ENCODE assay signal across 9 cellular contexts in the genomic region with DNA sequence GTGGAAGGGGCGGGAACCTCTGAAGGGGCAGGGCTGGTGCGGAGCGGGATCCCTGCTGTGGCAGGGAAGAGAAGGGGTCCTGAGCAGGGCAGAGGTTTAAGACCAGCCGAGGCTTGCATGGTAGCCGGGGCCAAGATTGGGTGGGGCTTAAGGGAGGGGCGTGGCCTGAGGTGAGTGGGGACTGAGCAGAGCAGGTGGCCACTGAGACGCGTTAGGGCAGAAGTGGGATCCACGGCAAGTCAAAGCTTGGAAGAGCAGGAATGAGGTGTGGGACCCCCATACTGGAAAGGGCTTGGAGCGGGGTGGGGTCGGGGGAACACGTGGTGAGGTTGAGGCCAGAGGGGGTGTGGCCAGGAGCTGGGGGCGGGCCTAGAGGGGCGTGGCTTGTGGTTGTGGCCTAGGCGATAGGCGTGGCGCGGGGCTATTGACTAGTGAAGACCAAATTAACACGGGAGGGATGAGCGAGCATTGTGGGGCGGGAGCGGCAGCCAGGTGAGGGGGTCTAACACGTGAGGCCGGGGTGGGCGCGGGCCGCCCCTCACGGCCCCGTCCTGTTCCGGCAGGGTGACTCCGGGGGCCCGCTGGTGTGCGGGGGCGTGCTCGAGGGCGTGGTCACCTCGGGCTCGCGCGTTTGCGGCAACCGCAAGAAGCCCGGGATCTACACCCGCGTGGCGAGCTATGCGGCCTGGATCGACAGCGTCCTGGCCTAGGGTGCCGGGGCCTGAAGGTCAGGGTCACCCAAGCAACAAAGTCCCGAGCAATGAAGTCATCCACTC. TPM values are rescaled to one million over a fixed set of nuclear protein-coding genes. Genes with fewer than 3 reads are reported as not detected.
DNase-seq lines count a peak whose midpoint lies in the region; ATAC-seq, FAIRE-seq and TF ChIP-seq lines count a peak whose summit lies in the region.
"Had no signal": no experiment of that assay in that cellular context is flagged by ENCODE, and none has a peak within 500 bp of the region (broad histone marks: within the 10 kb centered on the region; RNA-seq: fewer than 3 reads in every experiment).

No MANE protein-coding gene starts in this region.

- H3K9me2 ChIP-seq in MM.1S (replicated peaks; ENCODE audit: insufficient read depth, low read length) = no peaks in the 10 kb centered on the region
- no peaks in the 10 kb centered on the region for H3K9me2 ChIP-seq in PC-9 (ENCODE audit: insufficient read depth)

- intact Hi-C loops in endothelial cell of umbilical vein (cut with micrococcal nuclease) = loop anchor here (2.0 kb wide), 2 partner anchors 46 to 58 kb away; no protein-coding TSS in a partner anchor
- intact Hi-C loops in uterus (cut with DNase I; ENCODE audit: low total_unique reads) = loop anchor here (10.0 kb wide), 1 partner anchor 122 kb away; a partner anchor contains a TSS
- intact Hi-C loops in PC-9 (cut with micrococcal nuclease; ENCODE audit: unreplicated experiment) = no loop called here

- dilution Hi-C loops in endothelial cell of umbilical vein (cut with MboI; ENCODE audit: extremely low pct_ligation_motif_present, low sequenced_read_pairs) = no loop called here

- peaks cover 10% of the 10 kb centered on the region for H3K9me3 ChIP-seq in BLaER1
- no peaks in the 10 kb centered on the region for H3K9me3 ChIP-seq in MM.1S (replicated peaks; ENCODE audit: insufficient read depth, low read length)
- no peaks in the 10 kb centered on the region for H3K9me3 ChIP-seq in endothelial cell of umbilical vein (replicated peaks; ENCODE audit: control insufficient read depth, insufficient read depth, low read length)
- no peaks in the 10 kb centered on the region for H3K9me3 ChIP-seq in osteoblast (ENCODE audit: low read depth, low read length)
- no peaks in the 10 kb centered on the region for H3K9me3 ChIP-seq in uterus
- H3K9me3 ChIP-seq in PC-9 (ENCODE audit: insufficient read depth, low read depth) = no peaks in the 10 kb centered on the region

- no peak for ATAC-seq in HG02588 (IDR thresholded peaks at IDR 0.05; ENCODE audit: unreplicated experiment)

- H3K27ac ChIP-seq in BLaER1 (no peak overlapping the region), MM.1S (ENCODE audit: low read length) (no peak overlapping the region), endothelial cell of umbilical vein (ENCODE audit: insufficient read depth, low read depth, low read length) (no peak overlapping the region), osteoblast (ENCODE audit: low read depth, low read length) (no peak overlapping the region), uterus (no peak overlapping the region), PC-9 (no peak overlapping the region)

- H3K4me2 ChIP-seq in BLaER1 (peak overlapping the region; percentile 92), MM.1S (ENCODE audit: low read depth, low read length) (peak overlapping the region; percentile 94), endothelial cell of umbilical vein (ENCODE audit: insufficient read depth, low read length) (no peak overlapping the region), osteoblast (ENCODE audit: insufficient read depth, low read length) (no peak overlapping the region), PC-9 (no peak overlapping the region)

- H3K4me3 ChIP-seq in BLaER1 (peak overlapping the region; percentile 60), MM.1S (ENCODE audit: low read length) (peak overlapping the region; percentile 48), endothelial cell of umbilical vein (replicated peaks in 1 of 3; ENCODE audit: insufficient read depth in 1 of 3, low read depth in 1 of 3, low read length in 3 of 3) (no peak overlapping the region), osteoblast (ENCODE audit: insufficient read depth, low read length) (no peak overlapping the region), uterus (no peak overlapping the region), PC-9 (no peak overlapping the region)

- peak overlapping the region; percentile 78 for H2AFZ ChIP-seq in MM.1S (ENCODE audit: low read length)
- H2AFZ ChIP-seq in endothelial cell of umbilical vein (ENCODE audit: low read depth, low read length) = peak overlapping the region; percentile 43
- no peak overlapping the region for H2AFZ ChIP-seq in osteoblast (ENCODE audit: low read length)
- H2AFZ ChIP-seq in PC-9 = no peak overlapping the region

- CTCF ChIA-PET in endothelial cell of umbilical vein (lab: Charles Lee) (interaction anchor here (0.9 to 2.4 kb wide), 12 partner anchors 10 to 122 kb away, joined by 3 to 16 read pairs (median 5); a partner anchor contains a TSS), PC-9 (lab: Charles Lee) (no interaction called here)

- H3K36me3 ChIP-seq in BLaER1 = peaks cover 2% of the 10 kb centered on the region
- H3K36me3 ChIP-seq in MM.1S (replicated peaks; ENCODE audit: insufficient read depth, low read length) = no peaks in the 10 kb centered on the region
- peaks cover 0 to 3% of the 10 kb centered on the region in 2 experiments for H3K36me3 ChIP-seq in endothelial cell of umbilical vein (ENCODE audit: control insufficient read depth in 2 of 2, extremely low read depth in 1 of 2, insufficient read depth in 2 of 2, low read length in 2 of 2)
- peaks cover 6% of the 10 kb centered on the region for H3K36me3 ChIP-seq in osteoblast (ENCODE audit: insufficient read depth, low read length)
- H3K36me3 ChIP-seq in uterus = no peaks in the 10 kb centered on the region
- H3K36me3 ChIP-seq in PC-9 (ENCODE audit: low read depth) = no peaks in the 10 kb centered on the region

- TF ChIP-seq CTCF in MM.1S (IDR thresholded peaks at IDR 0.05; ENCODE audit: low read length) (no peak), endothelial cell of umbilical vein (IDR thresholded peaks at IDR 0.05; ENCODE audit: extremely low read depth in 1 of 2, insufficient read depth in 1 of 2, low read depth in 1 of 2, low read length in 2 of 2) (no peak), osteoblast (IDR thresholded peaks at IDR 0.05; ENCODE audit: extremely low read depth, low read depth, low read length) (no peak), uterus (IDR thresholded peaks at IDR 0.05) (no peak), PC-9 (conservative IDR thresholded peaks at IDR 0.05) (no peak)

- H3K4me1 ChIP-seq in BLaER1 (peaks cover 56% of the 10 kb centered on the region), MM.1S (ENCODE audit: low read length) (peaks cover 5% of the 10 kb centered on the region), endothelial cell of umbilical vein (ENCODE audit: control insufficient read depth, extremely low read depth, insufficient read depth, low read length) (no peaks in the 10 kb centered on the region), osteoblast (ENCODE audit: insufficient read depth, low read length) (peaks cover 3% of the 10 kb centered on the region), uterus (peaks cover 0 to 17% of the 10 kb centered on the region in 2 donors), PC-9 (replicated peaks; ENCODE audit: insufficient read depth) (peaks cover 12% of the 10 kb centered on the region)

- no peak for TF ChIP-seq POLR2A in endothelial cell of umbilical vein (IDR thresholded peaks at IDR 0.05; ENCODE audit: low read depth, low read length)
- TF ChIP-seq POLR2A in uterus (IDR thresholded peaks at IDR 0.05) = no peak

- H3K9me1 ChIP-seq in endothelial cell of umbilical vein (replicated peaks; ENCODE audit: control insufficient read depth, extremely low read depth, insufficient read depth, low read length) = no peaks in the 10 kb centered on the region

- H3K9ac ChIP-seq in BLaER1 (no peak overlapping the region), MM.1S (ENCODE audit: low read length) (no peak overlapping the region), endothelial cell of umbilical vein (replicated peaks; ENCODE audit: extremely low read depth, insufficient read depth, low read length) (no peak overlapping the region)

- H3K27me3 ChIP-seq in BLaER1 (peaks cover 50% of the 10 kb centered on the region), MM.1S (replicated peaks; ENCODE audit: insufficient read depth, low read length) (peaks cover 26% of the 10 kb centered on the region), endothelial cell of umbilical vein (ENCODE audit: control insufficient read depth in 2 of 2, insufficient read depth in 2 of 2, low read length in 2 of 2) (peaks cover 0 to 2% of the 10 kb centered on the region in 2 experiments), osteoblast (ENCODE audit: insufficient read depth, low read length) (peaks cover 11% of the 10 kb centered on the region), uterus (peaks cover 0 to 20% of the 10 kb centered on the region in 2 donors), PC-9 (ENCODE audit: insufficient read depth, low read depth) (no peaks in the 10 kb centered on the region)

- no TSS peak for BruUV-seq in endothelial cell of umbilical vein (replicated peaks; lab: Mats Ljungman, UMichigan)
- BruUV-seq in PC-9 (replicated peaks; lab: Mats Ljungman, UMichigan) = no TSS peak

- peaks cover 7% of the 10 kb centered on the region; the same call in 1 of the 2 replicates for H3F3A ChIP-seq in MM.1S (ENCODE audit: insufficient read depth, low read length)
- peaks cover 48% of the 10 kb centered on the region for H3F3A ChIP-seq in PC-9 (ENCODE audit: insufficient read depth, low read depth)

- POLR2A ChIA-PET in endothelial cell of umbilical vein (lab: Charles Lee) (interaction anchor here (0.6 to 1.1 kb wide), 2 partner anchors 32 to 122 kb away, joined by 4 to 6 read pairs; no protein-coding TSS in a partner anchor), PC-9 (lab: Charles Lee; ENCODE audit: unreplicated experiment) (no interaction called here)

- H3K79me2 ChIP-seq in MM.1S (ENCODE audit: low read length) = no peaks in the 10 kb centered on the region
- no peaks in the 10 kb centered on the region for H3K79me2 ChIP-seq in endothelial cell of umbilical vein (ENCODE audit: control insufficient read depth, insufficient read depth, low read length)
- H3K79me2 ChIP-seq in osteoblast (ENCODE audit: insufficient read depth, low read length) = no peaks in the 10 kb centered on the region
- H3K79me2 ChIP-seq in PC-9 (ENCODE audit: low read depth) = no peaks in the 10 kb centered on the region

- DNase-seq in MM.1S (peak; percentile 73), endothelial cell of umbilical vein (ENCODE audit: low read depth, low spot score) (peak; percentile 47), osteoblast (ENCODE audit: insufficient read length, low spot score, missing footprints) (peak; percentile 96), uterus (peak; percentile 53 to 62), PC-9 (no peak)
- peak; percentile 25 to 63 (median 49) for DNase-seq in activated CD8-positive, alpha-beta memory T cell treated with anti-CD3 and anti-CD28 coated beads for 48 hours (ENCODE audit: low read depth in 2 of 3, low spot score in 2 of 3)

- H4K20me1 ChIP-seq in BLaER1 (peaks cover 16% of the 10 kb centered on the region), MM.1S (ENCODE audit: insufficient read depth, low read length) (0 out of 2 replicates have a peak, but pooled peaks cover 3% of the 10 kb centered on the region), endothelial cell of umbilical vein (replicated peaks; ENCODE audit: control insufficient read depth, extremely low read depth, insufficient read depth, low read length) (no peaks in the 10 kb centered on the region), osteoblast (ENCODE audit: insufficient read depth, low read length) (no peaks in the 10 kb centered on the region), PC-9 (ENCODE audit: insufficient read depth) (no peaks in the 10 kb centered on the region)

- peak; percentile 37 for FAIRE-seq in endothelial cell of umbilical vein (lab: Jason Lieb, UNC)

RNA-seq across cellular contexts. Expression of a gene that starts 3.3 kb away (rescaled TPM):
- total RNA-seq in endothelial cell of umbilical vein (0.40 TPM in 1 of 2 replicates, not detected in the other), osteoblast (8.3 and 19.9 TPM in 2 replicates), uterus (100 to 1,000 TPM in 1 of 4 donors, 10 to 100 TPM in 1, 1 to 10 TPM in 2; 3.2 to 233 (median 50.2) TPM), PC-9 (2021) (8.0 and 17.1 TPM in 2 replicates)
- 0.25 and 0.53 TPM in 2 replicates for polyA plus RNA-seq in endothelial cell of umbilical vein
- polyA plus RNA-seq in endothelial cell of umbilical vein (2011; cell fraction: cytosol; rRNA removed) = 0.11 and 0.43 TPM in 2 replicates
- not detected in 2 replicates for polyA plus RNA-seq in endothelial cell of umbilical vein (2011; cell fraction: nucleus; rRNA removed)
- polyA plus RNA-seq in endothelial cell of umbilical vein (2012) = 0.52 and 0.64 TPM in 2 replicates
- polyA minus RNA-seq in endothelial cell of umbilical vein = 0.32 TPM in 1 of 2 replicates, not detected in the other
- 26.2 TPM for polyA minus RNA-seq in endothelial cell of umbilical vein (2011; cell fraction: cytosol; rRNA and poly(A)+ RNA removed)
- polyA minus RNA-seq in endothelial cell of umbilical vein (2011; cell fraction: nucleus; rRNA and poly(A)+ RNA removed) = 0.63 TPM in 1 of 2 replicates, not detected in the other

RNA-seq across cellular contexts. Expression of a gene that starts 10.6 kb away (rescaled TPM):
- total RNA-seq in endothelial cell of umbilical vein (not detected in 2 replicates), osteoblast (0.36 and 0.59 TPM in 2 replicates), uterus (1 to 10 TPM in 1 of 4 donors, not detected in 3; 3.4 TPM), PC-9 (2021) (not detected in 2 replicates)
- polyA plus RNA-seq in endothelial cell of umbilical vein = not detected in 2 replicates
- not detected in 2 replicates for polyA plus RNA-seq in endothelial cell of umbilical vein (2011; cell fraction: cytosol; rRNA removed)
- not detected in 2 replicates for polyA plus RNA-seq in endothelial cell of umbilical vein (2011; cell fraction: nucleus; rRNA removed)
- polyA plus RNA-seq in endothelial cell of umbilical vein (2012) = not detected in 2 replicates
- not detected in 2 replicates for polyA minus RNA-seq in endothelial cell of umbilical vein
- not detected for polyA minus RNA-seq in endothelial cell of umbilical vein (2011; cell fraction: cytosol; rRNA and poly(A)+ RNA removed)
- polyA minus RNA-seq in endothelial cell of umbilical vein (2011; cell fraction: nucleus; rRNA and poly(A)+ RNA removed) = not detected in 2 replicates
- total RNA-seq: epithelial cell of proximal tubule had no signal

RNA-seq across cellular contexts. Expression of a gene that starts 21.9 kb away (rescaled TPM):
- total RNA-seq in endothelial cell of umbilical vein = not detected in 2 replicates
- not detected in 2 replicates for polyA plus RNA-seq in endothelial cell of umbilical vein
- not detected in 2 replicates for polyA plus RNA-seq in endothelial cell of umbilical vein (2011; cell fraction: cytosol; rRNA removed)
- not detected in 2 replicates for polyA plus RNA-seq in endothelial cell of umbilical vein (2011; cell fraction: nucleus; rRNA removed)
- not detected in 2 replicates for polyA plus RNA-seq in endothelial cell of umbilical vein (2012)
- polyA minus RNA-seq in endothelial cell of umbilical vein = not detected in 2 replicates
- not detected for polyA minus RNA-seq in endothelial cell of umbilical vein (2011; cell fraction: cytosol; rRNA and poly(A)+ RNA removed)
- not detected in 2 replicates for polyA minus RNA-seq in endothelial cell of umbilical vein (2011; cell fraction: nucleus; rRNA and poly(A)+ RNA removed)
- total RNA-seq in osteoblast = not detected in 2 replicates
- 1 to 10 TPM in 1 of 4 donors, not detected in 3; 2.9 TPM for total RNA-seq in uterus
- total RNA-seq in PC-9 (2021) = not detected in 2 replicates
- total RNA-seq: epithelial cell of proximal tubule had no signal

RNA-seq across cellular contexts. Expression of a gene that starts 30.3 kb away (rescaled TPM):
- 54.7 and 63.1 TPM in 2 replicates for total RNA-seq in endothelial cell of umbilical vein
- polyA plus RNA-seq in endothelial cell of umbilical vein = 66.5 and 96.6 TPM in 2 replicates
- 33.5 and 44.8 TPM in 2 replicates for polyA plus RNA-seq in endothelial cell of umbilical vein (2011; cell fraction: cytosol; rRNA removed)
- 39.3 and 41.1 TPM in 2 replicates for polyA plus RNA-seq in endothelial cell of umbilical vein (2011; cell fraction: nucleus; rRNA removed)
- polyA plus RNA-seq in endothelial cell of umbilical vein (2012) = 34.9 and 47.5 TPM in 2 replicates
- 32.5 and 45.6 TPM in 2 replicates for polyA minus RNA-seq in endothelial cell of umbilical vein
- polyA minus RNA-seq in endothelial cell of umbilical vein (2011; cell fraction: cytosol; rRNA and poly(A)+ RNA removed) = 31.4 TPM
- polyA minus RNA-seq in endothelial cell of umbilical vein (2011; cell fraction: nucleus; rRNA and poly(A)+ RNA removed) = 22.8 and 36.9 TPM in 2 replicates
- total RNA-seq in osteoblast = 20.6 and 25.0 TPM in 2 replicates
- 10 to 100 TPM; 12.0 to 69.1 (median 43.1) TPM for total RNA-seq in uterus
- total RNA-seq in PC-9 (2021) = 54.7 and 63.8 TPM in 2 replicates

RNA-seq across cellular contexts. Expression of a gene that starts 30.6 kb away (rescaled TPM):
- total RNA-seq in endothelial cell of umbilical vein (not detected in 2 replicates), osteoblast (not detected in 2 replicates), uterus (not detected), PC-9 (2021) (not detected in 2 replicates)
- polyA plus RNA-seq in endothelial cell of umbilical vein = not detected in 2 replicates
- polyA plus RNA-seq in endothelial cell of umbilical vein (2011; cell fraction: cytosol; rRNA removed) = not detected in 2 replicates
- polyA plus RNA-seq in endothelial cell of umbilical vein (2011; cell fraction: nucleus; rRNA removed) = not detected in 2 replicates
- polyA plus RNA-seq in endothelial cell of umbilical vein (2012) = not detected in 2 replicates
- polyA minus RNA-seq in endothelial cell of umbilical vein = not detected in 2 replicates
- 1,914 TPM for polyA minus RNA-seq in endothelial cell of umbilical vein (2011; cell fraction: cytosol; rRNA and poly(A)+ RNA removed)
- polyA minus RNA-seq in endothelial cell of umbilical vein (2011; cell fraction: nucleus; rRNA and poly(A)+ RNA removed) = not detected in 2 replicates
- total RNA-seq: epithelial cell of proximal tubule had no signal

Comparison
In these comparisons a context has a peak if more than half of its experiments do, and no peak if none do; other contexts are left out.
1. H3K4me2 ChIP-seq: peak in BLaER1 (single experiment) and MM.1S (single experiment); none in endothelial cell of umbilical vein (single experiment), osteoblast (single experiment) and PC-9 (single experiment).
2. H3K4me3 ChIP-seq: peak in BLaER1 (single experiment) and MM.1S (single experiment); none in endothelial cell of umbilical vein (0 of 3), osteoblast (single experiment), uterus (0 of 2) and PC-9 (single experiment).
3. DNase-seq: peak in MM.1S (single experiment), activated CD8-positive, alpha-beta memory T cell treated with anti-CD3 and anti-CD28 coated beads for 48 hours (3 of 3), endothelial cell of umbilical vein (single experiment), osteoblast (single experiment) and uterus (2 of 2); none in PC-9 (0 of 2).
4. H2AFZ ChIP-seq: peak in MM.1S (single experiment) and endothelial cell of umbilical vein (single experiment); none in osteoblast (single experiment) and PC-9 (single experiment).